Comparison of ENCODE assay signal across 9 cellular contexts in the genomic region with DNA sequence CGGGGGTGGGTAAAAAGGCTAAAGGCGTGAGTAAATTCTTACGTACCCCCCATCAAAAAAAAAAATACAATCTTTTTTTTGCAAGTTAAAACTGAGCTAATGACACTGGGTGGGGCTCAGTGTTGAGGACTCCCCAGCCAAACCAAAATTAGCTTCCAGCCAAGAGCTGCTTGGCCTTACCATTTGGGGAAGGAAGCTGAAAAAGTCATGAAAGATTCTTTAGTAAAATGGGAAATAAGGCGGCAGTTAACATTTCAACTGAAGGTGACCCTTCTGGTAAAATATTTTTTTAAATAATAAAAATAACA. TPM values are rescaled to one million over a fixed set of nuclear protein-coding genes. Genes with fewer than 3 reads are reported as not detected.
A peak's percentile ranks its signal among the peaks of the same experiment; 100 is the strongest.
DNase-seq lines count a peak whose midpoint lies in the region; ATAC-seq and TF ChIP-seq lines count a peak whose summit lies in the region.
"Had no signal": no experiment of that assay in that cellular context is flagged by ENCODE, and none has a peak within 500 bp of the region (broad histone marks: within the 10 kb centered on the region; RNA-seq: fewer than 3 reads in every experiment).

No MANE protein-coding gene starts in this region.

- H3K23ac ChIP-seq in IMR-90 (ENCODE audit: low read depth, low read length) = peak overlapping the region; percentile 88

- peak overlapping the region; percentile 56 for H3K27ac ChIP-seq in IMR-90 (ENCODE audit: insufficient read depth, low read length)

- H3K27me3 Mint-ChIP-seq in T-cell = no peaks in the 10 kb centered on the region
- no peaks in the 10 kb centered on the region for H3K27me3 Mint-ChIP-seq in stimulated activated memory B cell treated with anti-CD40 and anti-IgM and Interleukin-4, amounts not matched to agents 10 μg/mL and 1 μg/mL and 100 μg/mL, for 72 hours

- H4K8ac ChIP-seq in IMR-90 (ENCODE audit: low read depth in 2 of 2, low read length in 2 of 2) = peak overlapping the region; percentile 65 to 92

- peak overlapping the region; percentile 82 for H3K4ac ChIP-seq in IMR-90 (ENCODE audit: low read depth, low read length)

- peak overlapping the region; percentile 34; the same call in 1 of the 3 replicates for H2BK15ac ChIP-seq in IMR-90 (ENCODE audit: low read depth, low read length)

- no peak overlapping the region for H3K4me3 ChIP-seq in IMR-90 (ENCODE audit: insufficient read depth, low read depth, low read length)

- no peak for TF ChIP-seq RAD21 in IMR-90 (IDR thresholded peaks at IDR 0.05; ENCODE audit: low read length)

- peaks cover 14% of the 10 kb centered on the region for H3K36me3 ChIP-seq in IMR-90 (ENCODE audit: control insufficient read depth, insufficient read depth, low read length)

- H3K4me1 ChIP-seq in IMR-90 (ENCODE audit: control insufficient read depth, insufficient read depth, low read length) = peaks cover 61% of the 10 kb centered on the region

- peaks cover 4% of the 10 kb centered on the region for H3K36me3 Mint-ChIP-seq in T-cell
- H3K36me3 Mint-ChIP-seq in stimulated activated memory B cell treated with anti-CD40 and anti-IgM and Interleukin-4, amounts not matched to agents 10 μg/mL and 1 μg/mL and 100 μg/mL, for 72 hours = peaks cover 14% of the 10 kb centered on the region

- peaks cover 96% of the 10 kb centered on the region for H4K20me1 ChIP-seq in IMR-90 (ENCODE audit: insufficient read depth, low read length)

- peak overlapping the region; percentile 61; the same call in 1 of the 2 replicates for H3K56ac ChIP-seq in IMR-90 (ENCODE audit: extremely low read depth, insufficient read depth, low read length)

- peak overlapping the region; percentile 87 for H2AK9ac ChIP-seq in IMR-90 (replicated peaks; ENCODE audit: low read depth, low read length, poor library complexity)

- peak overlapping the region; percentile 67 for H2AK5ac ChIP-seq in IMR-90 (ENCODE audit: low read depth, low read length)

- H3K79me1 ChIP-seq in IMR-90 (ENCODE audit: low read depth in 1 of 2, low read length in 2 of 2) = peaks cover 0 to 97% of the 10 kb centered on the region in 2 experiments; a peak in 3 of 4 replicates

- peaks cover 93 to 97% (median 94%) of the 10 kb centered on the region in 3 donors for H3K4me1 Mint-ChIP-seq in T-cell
- H3K4me1 Mint-ChIP-seq in stimulated activated memory B cell treated with anti-CD40 and anti-IgM and Interleukin-4, amounts not matched to agents 10 μg/mL and 1 μg/mL and 100 μg/mL, for 72 hours = peaks cover 95% of the 10 kb centered on the region

- H4K5ac ChIP-seq in IMR-90 (ENCODE audit: low read depth, low read length) = 0 out of 2 replicates have a peak overlapping the region, but pooled peaks have one; percentile 46

- H3K9me1 ChIP-seq in IMR-90 (ENCODE audit: insufficient read depth, low read length) = peaks cover 58% of the 10 kb centered on the region

- H4K91ac ChIP-seq in IMR-90 (ENCODE audit: insufficient read depth, low read depth, low read length) = peak overlapping the region; percentile 88

- H2BK120ac ChIP-seq in IMR-90 (ENCODE audit: low read depth, low read length) = peak overlapping the region; percentile 91

- no TSS peak for BruUV-seq in IMR-90 (replicated peaks; lab: Mats Ljungman, UMichigan)

- H3K9ac ChIP-seq in IMR-90 (ENCODE audit: low read depth, low read length) = peak overlapping the region; percentile 26; the same call in 1 of the 2 replicates
- H3K9ac ChIP-seq: parathyroid adenoma had no signal

- no peaks in the 10 kb centered on the region for H3K9me3 ChIP-seq in IMR-90 (ENCODE audit: control insufficient read depth, insufficient read depth, low read length)

- H3K4me2 ChIP-seq in IMR-90 (ENCODE audit: low read depth, low read length) = no peak overlapping the region

- CTCF ChIA-PET in IMR-90 (lab: Yijun Ruan, JAX) = interaction anchor here (0.6 to 0.9 kb wide), 2 partner anchors 21 to 127 kb away, joined by 3 read pairs; no protein-coding TSS in a partner anchor
- CTCF ChIA-PET in T-cell (lab: Charles Lee) = interaction anchor here (0.6 to 1.0 kb wide), 3 partner anchors 20 to 34 kb away, joined by 3 to 11 read pairs (median 3); no protein-coding TSS in a partner anchor

- no CpG with 5 or more reads among the region's 4 CpGs for WGBS in IMR-90 (ENCODE audit: extremely low coverage in 2 of 2, insufficient read length in 1 of 2), 2 experiments

- TF ChIP-seq CTCF in IMR-90 (conservative IDR thresholded peaks at IDR 0.05; ENCODE audit: low read depth, low read length) = no peak

- peak overlapping the region; percentile 82 for H2BK5ac ChIP-seq in IMR-90 (ENCODE audit: low read depth, low read length, poor library complexity, severe bottlenecking)

- H3K4me3 Mint-ChIP-seq in T-cell = peak overlapping the region in 2 of 3 donors; percentile 28 to 73
- H3K4me3 Mint-ChIP-seq in stimulated activated memory B cell treated with anti-CD40 and anti-IgM and Interleukin-4, amounts not matched to agents 10 μg/mL and 1 μg/mL and 100 μg/mL, for 72 hours = peak overlapping the region; percentile 70

- intact Hi-C loops in IMR-90 (cut with micrococcal nuclease) = no loop called here
- intact Hi-C loops in Right ventricle myocardium superior (cut with DNase I) = no loop called here

- TF ChIP-seq POLR2A in IMR-90 (IDR thresholded peaks at IDR 0.05; ENCODE audit: low read depth, low read length) = no peak

- H3K27me3 ChIP-seq in IMR-90 (ENCODE audit: control insufficient read depth, insufficient read depth, low read length) = no peaks in the 10 kb centered on the region

- peak overlapping the region; percentile 57 for H2AFZ ChIP-seq in IMR-90 (replicated peaks; ENCODE audit: low read length, poor library complexity)
- H2AFZ ChIP-seq: parathyroid adenoma had no signal

- in situ Hi-C loops in IMR-90 (cut with MboI; ENCODE audit: low sequenced_read_pairs) = loop anchor here (25.0 kb wide), 1 partner anchor 397 kb away; the partner anchor contains the start of gene CTIF

- H3K18ac ChIP-seq in IMR-90 (ENCODE audit: low read depth, low read length) = 0 out of 2 replicates have a peak overlapping the region, but pooled peaks have one; percentile 39

- ATAC-seq in IMR-90 (ENCODE audit: low read depth) (no peak), T-cell (replicated peaks in 1 of 4) (no peak), Right ventricle myocardium superior (ENCODE audit: poor library complexity) (peak; percentile 36), GM18909 (IDR thresholded peaks at IDR 0.05; ENCODE audit: poor library complexity, unreplicated experiment) (no peak)
- no peak for ATAC-seq in stimulated activated memory B cell treated with anti-CD40 and anti-IgM and Interleukin-4, amounts not matched to agents 10 μg/mL and 1 μg/mL and 100 μg/mL, for 72 hours

- POLR2A ChIA-PET in IMR-90 (lab: Charles Lee; ENCODE audit: unreplicated experiment) (no interaction called here), T-cell (lab: Charles Lee) (interaction anchor here in 1 of 2 donors (0.6 kb wide), 1 partner anchor 9 kb away, joined by 3 read pairs; no protein-coding TSS in a partner anchor)

- no peak for DNase-seq in IMR-90
- DNase-seq in T-cell = no peak
- no peak for DNase-seq in Right ventricle myocardium superior
- no peak for DNase-seq in GOT3 (lab: John Stamatoyannopoulos, UW)
- DNase-seq in NK-92 treated with Interleukin-12 subunit alpha and Interleukin-12 subunit beta, amount 100 ng/mL, for 24 hours (lab: John Stamatoyannopoulos, UW) = no peak
- no peak for DNase-seq in activated CD8-positive, alpha-beta memory T cell treated with anti-CD3 and anti-CD28 coated beads for 24 hours

- peak overlapping the region; percentile 89 for H2BK20ac ChIP-seq in IMR-90 (ENCODE audit: low read depth, low read length)

- H3K14ac ChIP-seq in IMR-90 (replicated peaks; ENCODE audit: low read depth, low read length) = peak overlapping the region; percentile 92

- no peaks in the 10 kb centered on the region for H3K9me3 Mint-ChIP-seq in T-cell
- no peaks in the 10 kb centered on the region for H3K9me3 Mint-ChIP-seq in stimulated activated memory B cell treated with anti-CD40 and anti-IgM and Interleukin-4, amounts not matched to agents 10 μg/mL and 1 μg/mL and 100 μg/mL, for 72 hours

- dilution Hi-C loops in IMR-90 (cut with HindIII; ENCODE audit: low sequenced_read_pairs, unreplicated experiment) = no loop called here

- peak overlapping the region in 1 of 2 donors; percentile 41 for H3K27ac Mint-ChIP-seq in T-cell
- H3K27ac Mint-ChIP-seq in stimulated activated memory B cell treated with anti-CD40 and anti-IgM and Interleukin-4, amounts not matched to agents 10 μg/mL and 1 μg/mL and 100 μg/mL, for 72 hours = peak overlapping the region; percentile 83

TF ChIP-seq in IMR-90, 13 proteins besides CTCF, POLR2A, EP300 and RAD21 (continues in another document):
- TF ChIP-seq RCOR1 (IDR thresholded peaks at IDR 0.05; ENCODE audit: insufficient replicate concordance, low read length) (no peak), SMC3 (IDR thresholded peaks at IDR 0.05; ENCODE audit: low read depth, low read length) (no peak), RFX5 (IDR thresholded peaks at IDR 0.05; ENCODE audit: low read depth, low read length) (no peak), BHLHE40 (IDR thresholded peaks at IDR 0.05; ENCODE audit: low read depth, low read length) (no peak), MAZ (IDR thresholded peaks at IDR 0.05; ENCODE audit: borderline replicate concordance, low read depth, low read length) (no peak), NFE2L2 (IDR thresholded peaks at IDR 0.05; ENCODE audit: low read depth, low read length) (no peak), MAFK (IDR thresholded peaks at IDR 0.05; ENCODE audit: low read depth, low read length) (no peak), FOS (IDR thresholded peaks at IDR 0.05; ENCODE audit: low read depth, low read length) (no peak), MXI1 (IDR thresholded peaks at IDR 0.05; ENCODE audit: borderline replicate concordance, low read depth, low read length) (no peak), CEBPB (IDR thresholded peaks at IDR 0.05; ENCODE audit: low read depth, low read length) (no peak), CHD1 (IDR thresholded peaks at IDR 0.05; ENCODE audit: low read depth, low read length) (no peak)
- TF ChIP-seq, protein P1, sequence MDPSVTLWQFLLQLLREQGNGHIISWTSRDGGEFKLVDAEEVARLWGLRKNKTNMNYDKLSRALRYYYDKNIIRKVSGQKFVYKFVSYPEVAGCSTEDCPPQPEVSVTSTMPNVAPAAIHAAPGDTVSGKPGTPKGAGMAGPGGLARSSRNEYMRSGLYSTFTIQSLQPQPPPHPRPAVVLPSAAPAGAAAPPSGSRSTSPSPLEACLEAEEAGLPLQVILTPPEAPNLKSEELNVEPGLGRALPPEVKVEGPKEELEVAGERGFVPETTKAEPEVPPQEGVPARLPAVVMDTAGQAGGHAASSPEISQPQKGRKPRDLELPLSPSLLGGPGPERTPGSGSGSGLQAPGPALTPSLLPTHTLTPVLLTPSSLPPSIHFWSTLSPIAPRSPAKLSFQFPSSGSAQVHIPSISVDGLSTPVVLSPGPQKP (IDR thresholded peaks at IDR 0.05; ENCODE audit: borderline replicate concordance, low read depth, low read length) = no peak

RNA-seq across cellular contexts. Expression of gene SMAD7, which starts 16.4 kb away (rescaled TPM):
- total RNA-seq in IMR-90 (2012; rRNA removed) (13.3 and 15.8 TPM in 2 replicates), T-cell (100 to 1,000 TPM in 1 of 5 donors, 10 to 100 TPM in 4; 28.5 to 138 (median 57.7) TPM), Right ventricle myocardium superior (14.0 TPM)
- polyA plus RNA-seq in IMR-90 (2012; rRNA removed) = 17.6 and 17.9 TPM in 2 replicates
- polyA plus RNA-seq in IMR-90 (2012; cell fraction: cytosol; rRNA removed) = 8.3 and 14.6 TPM in 2 replicates
- polyA plus RNA-seq in IMR-90 (2012; cell fraction: nucleus; rRNA removed; ENCODE audit: low replicate concordance) = 22.6 and 22.9 TPM in 2 replicates
